20 cellular contexts compared by ENCODE assay signal in the genomic region with DNA sequence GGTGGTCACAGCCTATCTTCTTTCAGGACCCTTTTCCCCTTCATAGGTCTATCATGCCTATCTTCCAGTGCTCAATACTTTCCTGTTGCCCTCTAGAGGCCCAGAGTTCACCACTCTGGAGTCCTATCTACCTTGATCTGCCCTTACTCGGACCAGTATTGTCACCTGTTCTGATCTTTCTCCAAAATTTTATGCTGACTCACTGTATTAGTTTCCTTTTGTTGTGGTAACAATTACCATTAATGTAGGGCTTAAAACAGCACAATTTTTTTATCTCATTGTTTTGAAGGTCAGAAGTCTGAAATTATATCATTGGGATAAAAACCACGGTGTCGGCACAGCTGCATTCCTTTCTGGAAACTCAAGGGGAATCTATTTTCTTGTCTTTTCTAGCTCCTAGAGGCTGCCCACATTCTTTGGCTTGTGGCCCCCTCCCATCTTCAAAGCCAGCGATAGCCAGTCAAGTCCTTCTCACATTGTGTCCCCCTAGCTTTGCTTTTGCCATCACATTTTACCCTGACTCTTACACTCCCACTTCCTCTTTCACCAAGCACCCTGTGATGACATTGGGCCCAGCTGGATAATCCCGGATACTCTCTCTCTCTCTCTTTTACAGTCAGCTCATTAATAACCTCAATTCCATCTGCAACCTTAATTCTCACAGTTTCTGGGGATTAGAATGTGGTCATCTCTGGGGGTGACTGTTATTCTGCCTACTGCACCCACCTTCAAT.
"Had no signal": no experiment of that assay in that cellular context is flagged by ENCODE, and none has a peak within 500 bp of the region (broad histone marks: within the 10 kb centered on the region; RNA-seq: fewer than 3 reads in every experiment).

No MANE protein-coding gene starts in this region.

- H3K4me3 Mint-ChIP-seq: activated naive CD4-positive, alpha-beta T cell treated with anti-CD3 and anti-CD28 coated beads for 36 hours; activated T-helper 17 cell treated with anti-CD3 and anti-CD28 coated beads, Interleukin-2, amount 50 U/mL, for 72 hours; immature natural killer cell; natural killer cell; T-helper 1 cell treated with Interleukin-12 subunit alpha and Interleukin-12 subunit beta and Interleukin-4 antibody, amounts not matched to agents 30 μg/mL and 1 μg/mL, for 36 hours; type B pancreatic cell had no signal

- DNase-seq: activated CD4-positive, alpha-beta T cell treated with anti-CD3 and anti-CD28 coated beads, Interleukin-2, amount 50 U/mL, for 1 hour; activated naive CD4-positive, alpha-beta T cell treated with anti-CD3 and anti-CD28 coated beads for 36 hours; activated T-cell treated with anti-CD3 and anti-CD28 coated beads for 4 hours; central memory CD4-positive, alpha-beta T cell; effector memory CD4-positive, alpha-beta T cell; immature natural killer cell; left colon; natural killer cell; occipital lobe; psoas muscle; stimulated activated CD4-positive, alpha-beta T cell treated with anti-CD3 and anti-CD28 coated beads, Interleukin-2, amount 100 ng/mL, for 24 hours; stimulated activated naive CD4-positive, alpha-beta T cell treated with Interleukin-2 at 50 U/mL for 16 hours had no signal

- H3K4me1 Mint-ChIP-seq: activated T-helper 17 cell treated with anti-CD3 and anti-CD28 coated beads, Interleukin-2, amount 50 U/mL, for 72 hours; natural killer cell had no signal

- H3K4me3 ChIP-seq: coronary artery, lung, psoas muscle had no signal

- H3K27me3 Mint-ChIP-seq: type B pancreatic cell had no signal

- H3K4me1 ChIP-seq: psoas muscle had no signal

- FAIRE-seq: TTC549 had no signal

- H3K9me3 Mint-ChIP-seq: T-helper 1 cell treated with Interleukin-12 subunit alpha and Interleukin-12 subunit beta and Interleukin-4 antibody, amounts not matched to agents 30 μg/mL and 1 μg/mL, for 36 hours had no signal

- H3K36me3 Mint-ChIP-seq: immature natural killer cell, natural killer cell, type B pancreatic cell had no signal

- ATAC-seq: activated T-helper 17 cell treated with anti-CD3 and anti-CD28 coated beads, Interleukin-2, amount 50 U/mL, for 72 hours; esophagus mucosa; left colon; natural killer cell; psoas muscle; sciatic nerve had no signal

- H3K27ac Mint-ChIP-seq: activated naive CD4-positive, alpha-beta T cell treated with anti-CD3 and anti-CD28 coated beads for 36 hours; activated T-helper 17 cell treated with anti-CD3 and anti-CD28 coated beads, Interleukin-2, amount 50 U/mL, for 72 hours; immature natural killer cell; natural killer cell; T-helper 1 cell treated with Interleukin-12 subunit alpha and Interleukin-12 subunit beta and Interleukin-4 antibody, amounts not matched to agents 30 μg/mL and 1 μg/mL, for 36 hours; type B pancreatic cell had no signal

- H3K27ac ChIP-seq: coronary artery, psoas muscle had no signal
